In genomic region chrX:134374910-134375309, GRCh38 we compare ENCODE assay signal across 1 cellular context.
TF ChIP-seq lines count a peak whose summit lies in the region.

No MANE protein-coding gene starts in this region.

TF ChIP-seq in K562, 482 proteins besides CTCF, POLR2A, EP300 and RAD21 (continued from another document):
- TF ChIP-seq, protein P1, sequence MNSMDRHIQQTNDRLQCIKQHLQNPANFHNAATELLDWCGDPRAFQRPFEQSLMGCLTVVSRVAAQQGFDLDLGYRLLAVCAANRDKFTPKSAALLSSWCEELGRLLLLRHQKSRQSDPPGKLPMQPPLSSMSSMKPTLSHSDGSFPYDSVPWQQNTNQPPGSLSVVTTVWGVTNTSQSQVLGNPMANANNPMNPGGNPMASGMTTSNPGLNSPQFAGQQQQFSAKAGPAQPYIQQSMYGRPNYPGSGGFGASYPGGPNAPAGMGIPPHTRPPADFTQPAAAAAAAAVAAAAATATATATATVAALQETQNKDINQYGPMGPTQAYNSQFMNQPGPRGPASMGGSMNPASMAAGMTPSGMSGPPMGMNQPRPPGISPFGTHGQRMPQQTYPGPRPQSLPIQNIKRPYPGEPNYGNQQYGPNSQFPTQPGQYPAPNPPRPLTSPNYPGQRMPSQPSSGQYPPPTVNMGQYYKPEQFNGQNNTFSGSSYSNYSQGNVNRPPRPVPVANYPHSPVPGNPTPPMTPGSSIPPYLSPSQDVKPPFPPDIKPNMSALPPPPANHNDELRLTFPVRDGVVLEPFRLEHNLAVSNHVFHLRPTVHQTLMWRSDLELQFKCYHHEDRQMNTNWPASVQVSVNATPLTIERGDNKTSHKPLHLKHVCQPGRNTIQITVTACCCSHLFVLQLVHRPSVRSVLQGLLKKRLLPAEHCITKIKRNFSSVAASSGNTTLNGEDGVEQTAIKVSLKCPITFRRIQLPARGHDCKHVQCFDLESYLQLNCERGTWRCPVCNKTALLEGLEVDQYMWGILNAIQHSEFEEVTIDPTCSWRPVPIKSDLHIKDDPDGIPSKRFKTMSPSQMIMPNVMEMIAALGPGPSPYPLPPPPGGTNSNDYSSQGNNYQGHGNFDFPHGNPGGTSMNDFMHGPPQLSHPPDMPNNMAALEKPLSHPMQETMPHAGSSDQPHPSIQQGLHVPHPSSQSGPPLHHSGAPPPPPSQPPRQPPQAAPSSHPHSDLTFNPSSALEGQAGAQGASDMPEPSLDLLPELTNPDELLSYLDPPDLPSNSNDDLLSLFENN (IDR thresholded peaks at IDR 0.05; ENCODE audit: low read depth in 2 of 2, low read length in 2 of 2): no peak
- TF ChIP-seq, protein P2, sequence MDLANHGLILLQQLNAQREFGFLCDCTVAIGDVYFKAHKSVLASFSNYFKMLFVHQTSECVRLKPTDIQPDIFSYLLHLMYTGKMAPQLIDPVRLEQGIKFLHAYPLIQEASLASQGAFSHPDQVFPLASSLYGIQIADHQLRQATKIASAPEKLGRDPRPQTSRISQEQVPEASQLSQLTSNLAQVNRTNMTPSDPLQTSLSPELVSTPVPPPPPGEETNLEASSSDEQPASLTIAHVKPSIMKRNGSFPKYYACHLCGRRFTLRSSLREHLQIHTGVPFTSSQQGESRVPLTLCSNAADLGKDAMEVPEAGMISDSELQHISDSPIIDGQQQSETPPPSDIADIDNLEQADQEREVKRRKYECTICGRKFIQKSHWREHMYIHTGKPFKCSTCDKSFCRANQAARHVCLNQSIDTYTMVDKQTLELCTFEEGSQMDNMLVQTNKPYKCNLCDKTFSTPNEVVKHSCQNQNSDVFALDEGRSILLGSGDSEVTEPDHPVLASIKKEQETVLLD (IDR thresholded peaks at IDR 0.05): no peak
- TF ChIP-seq SMARCB1 (IDR thresholded peaks at IDR 0.05; ENCODE audit: insufficient read length, low read depth) (no peak), ZNF408 (CRISPR knock-in tag; IDR thresholded peaks at IDR 0.05; ENCODE audit: low read depth) (no peak), JUND (IDR thresholded peaks at IDR 0.05; ENCODE audit: borderline replicate concordance, low read depth, low read length) (peak; percentile 18; the same call in 1 of the 2 replicates), JUND (tag; IDR thresholded peaks at IDR 0.05; ENCODE audit: borderline replicate concordance, low read depth, low read length) (peak; percentile 51; the same call in 1 of the 3 replicates), SMAD4 (CRISPR knock-in tag; conservative IDR thresholded peaks at IDR 0.05) (no peak), CBFA2T3 (IDR thresholded peaks at IDR 0.05) (peak; percentile 4; the same call in 1 of the 2 replicates), TEAD4 (IDR thresholded peaks at IDR 0.05; ENCODE audit: low read length) (0 out of 2 replicates have a peak, but pooled peaks have one; percentile 40), TEAD4 (CRISPR knock-in tag; IDR thresholded peaks at IDR 0.05; ENCODE audit: borderline replicate concordance) (no peak), HMGN3 (IDR thresholded peaks at IDR 0.05; ENCODE audit: borderline replicate concordance, extremely low read depth, insufficient read length, low read depth, low read length) (no peak), BRF1 (IDR thresholded peaks at IDR 0.05; ENCODE audit: borderline replicate concordance, extremely low read depth, insufficient read length) (no peak), ZNF57 (CRISPR knock-in tag; IDR thresholded peaks at IDR 0.05) (no peak), NFATC3 (IDR thresholded peaks at IDR 0.05) (peak; percentile 64; the same call in 1 of the 2 replicates), ZFX (CRISPR knock-in tag; IDR thresholded peaks at IDR 0.05) (no peak), ASH1L (IDR thresholded peaks at IDR 0.05; ENCODE audit: borderline replicate concordance, low read depth, partially characterized antibody) (no peak), ATF7 (IDR thresholded peaks at IDR 0.05) (no peak), TBL1XR1 (IDR thresholded peaks at IDR 0.05; ENCODE audit: low read length in 2 of 2) (no peak), SMARCA4 (IDR thresholded peaks at IDR 0.05) (0 out of 2 replicates have a peak, but pooled peaks have one; percentile 16), TAL1 (IDR thresholded peaks at IDR 0.05) (peak; percentile 22; the same call in 1 of the 2 replicates), ARID1B (IDR thresholded peaks at IDR 0.05) (peak; percentile 48), ZNF507 (tag; conservative IDR thresholded peaks at IDR 0.05) (no peak), ZNF449 (CRISPR knock-in tag; IDR thresholded peaks at IDR 0.05) (no peak), FOSL1 (tag; conservative IDR thresholded peaks at IDR 0.05) (peak; percentile 73; the same call in 1 of the 2 replicates), ATF1 (CRISPR knock-in tag; IDR thresholded peaks at IDR 0.05) (no peak), ATF1 (tag; IDR thresholded peaks at IDR 0.05) (0 out of 2 replicates have a peak, but pooled peaks have one; percentile 9)
TF ChIP-seq in K562: peak in this region for 11.
